20 cellular contexts compared by ENCODE assay signal in genomic region chrX:120077590-120077989, GRCh38. TPM values are rescaled to one million over a fixed set of nuclear protein-coding genes. Genes with fewer than 3 reads are reported as not detected.
"Had no signal": no experiment of that assay in that cellular context is flagged by ENCODE, and none has a peak within 500 bp of the region (broad histone marks: within the 10 kb centered on the region; RNA-seq: fewer than 3 reads in every experiment).

Gene RHOXF2B, minus strand, starts transcription at chrX:120077690. Its CDS starts 138 bp downstream, at chrX:120077552.

RNA-seq across cellular contexts. Expression of gene RHOXF2B, which starts in this region (rescaled TPM):
- total RNA-seq: activated naive CD4-positive, alpha-beta T cell treated with anti-CD3 and anti-CD28 coated beads for 36 hours; activated naive CD4-positive, alpha-beta T cell treated with anti-CD3 and anti-CD28 coated beads, Interleukin-2, amount 50 U/mL, for 72 hours; activated naive CD8-positive, alpha-beta T cell treated with anti-CD3 and anti-CD28 coated beads for 36 hours; activated naive CD8-positive, alpha-beta T cell treated with anti-CD3 and anti-CD28 coated beads, Interleukin-2, amount 10 ng/mL, durations not matched to agents 7 days and 5 days; activated T-cell treated with anti-CD3 and anti-CD28 coated beads, Interleukin-2, amount 50 U/mL, for 72 hours; activated T-helper 1 cell treated with anti-CD3 and anti-CD28 coated beads, Interleukin-12 subunit alpha, Interleukin-12 subunit beta, Interleukin-2, Interleukin-4 antibody, amounts not matched to agents 30 ng/mL and 10 ng/mL and 1 ng/mL, durations not matched to agents 14 hours and 24 hours and 36 hours; activated T-helper 17 cell treated with anti-CD3 and anti-CD28 coated beads, Interleukin-2, amount 50 U/mL, for 72 hours; activated T-helper 2 cell treated with anti-CD3 and anti-CD28 coated beads, Interferon-gamma antibody, Interleukin-2, Interleukin-4, amounts not matched to agents 10 μg/mL and 5 μg/mL and 100 μg/mL, durations not matched to agents 14 hours and 24 hours and 36 hours; adrenal gland; aorta; ascending aorta; astrocyte; body of pancreas; breast epithelium; bronchial epithelial cell; cardiac muscle cell; cardiac septum; cerebellum; chondrocyte had no signal
- polyA plus RNA-seq: adipose tissue, adrenal gland, aorta, cardiac muscle cell had no signal
